Comparison of ENCODE assay signal across 22 cellular contexts in the genomic region with DNA sequence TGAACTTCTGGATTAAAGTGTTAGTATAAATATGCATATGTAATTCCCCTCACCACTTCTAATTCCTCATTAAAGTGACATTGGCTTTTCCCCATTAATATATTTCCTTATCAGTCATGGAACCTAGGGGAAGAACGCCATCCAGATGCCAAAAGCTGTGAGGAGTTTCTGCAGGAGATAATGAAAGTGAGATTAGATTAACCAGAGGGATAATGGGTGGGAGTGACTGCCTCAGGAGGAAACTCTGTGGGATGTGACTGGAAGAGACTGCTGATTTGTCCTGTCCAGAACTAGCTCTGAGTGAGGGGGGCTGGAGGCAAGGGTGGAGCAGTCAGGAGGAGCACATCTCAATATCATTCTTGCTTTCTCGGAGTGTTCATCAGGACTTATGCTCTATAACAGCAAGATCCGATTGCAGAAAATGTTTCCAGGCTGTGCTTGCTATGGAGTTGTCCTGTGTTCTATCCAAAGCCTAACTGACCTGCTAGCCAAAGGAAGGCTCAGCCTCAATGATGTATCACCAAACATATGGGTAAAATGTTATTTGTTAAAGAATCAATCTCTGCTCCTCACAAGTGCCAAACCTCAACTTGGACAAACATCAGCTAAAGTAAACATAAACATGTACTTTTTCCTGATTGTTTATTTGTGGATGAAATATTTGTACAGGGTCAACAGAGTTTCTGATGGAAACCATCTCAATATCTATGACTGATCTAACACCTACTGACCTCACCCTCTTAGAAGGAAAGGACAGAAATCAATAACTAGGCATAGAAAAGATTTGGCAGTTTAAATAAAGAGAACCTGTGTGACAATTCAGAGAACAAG.
"Had no signal": no experiment of that assay in that cellular context is flagged by ENCODE, and none has a peak within 500 bp of the region (broad histone marks: within the 10 kb centered on the region; RNA-seq: fewer than 3 reads in every experiment).

No MANE protein-coding gene starts in this region.

- H2AFZ ChIP-seq: neural progenitor cell, parathyroid adenoma had no signal

- H3K9ac ChIP-seq: neural progenitor cell, parathyroid adenoma had no signal

- H3K4me3 ChIP-seq: coronary artery, lung, neural progenitor cell, smooth muscle cell, suprapubic skin, transverse colon, upper lobe of right lung, uterus had no signal

- H3K9me3 ChIP-seq: suprapubic skin, transverse colon, upper lobe of right lung, uterus had no signal

- H3K79me2 ChIP-seq: parathyroid adenoma had no signal

- H3K27me3 ChIP-seq: neural progenitor cell, suprapubic skin, transverse colon, upper lobe of right lung, uterus had no signal

- H3K36me3 ChIP-seq: neural progenitor cell, suprapubic skin, transverse colon, upper lobe of right lung, uterus had no signal

- ATAC-seq: naive thymus-derived CD4-positive, alpha-beta T cell; sciatic nerve; stimulated activated naive CD8-positive, alpha-beta T cell treated with anti-CD3 and anti-CD28 coated beads, Interleukin-15, amount 100 ng/mL, for 72 hours; upper lobe of right lung had no signal

- H3K27ac ChIP-seq: coronary artery, neural progenitor cell, parathyroid adenoma, suprapubic skin, transverse colon, upper lobe of right lung, uterus had no signal

- H3K4me2 ChIP-seq: neural progenitor cell, smooth muscle cell had no signal

- H3K4me1 ChIP-seq: neural progenitor cell, parathyroid adenoma, suprapubic skin, transverse colon, upper lobe of right lung, uterus had no signal

- DNase-seq: dermis blood vessel endothelial cell; effector memory CD4-positive, alpha-beta T cell; erythroblast; head of caudate nucleus; midbrain; naive thymus-derived CD4-positive, alpha-beta T cell; stimulated activated CD4-positive, alpha-beta T cell treated with anti-CD3 and anti-CD28 coated beads, Interleukin-12 subunit alpha, Interleukin-12 subunit beta, amount 100 ng/mL, for 4 hours; stimulated activated CD4-positive, alpha-beta T cell treated with anti-CD3 and anti-CD28 coated beads, Interleukin-1b, Interleukin-23, amount 100 ng/mL, for 48 hours; stimulated activated CD4-positive, alpha-beta T cell treated with anti-CD3 and anti-CD28 coated beads, Interleukin-4, amount 100 ng/mL, for 1 hour; stimulated activated CD8-positive, alpha-beta memory T cell treated with anti-CD3 and anti-CD28 coated beads, Interleukin-4, amount 100 ng/mL, for 48 hours; stimulated activated naive CD4-positive, alpha-beta T cell; stimulated activated naive CD8-positive, alpha-beta T cell treated with anti-CD3 and anti-CD28 coated beads, Interleukin-15, amount 100 ng/mL, for 72 hours; transverse colon; upper lobe of right lung; uterus had no signal
